In genomic region chr12:21647179-21647578, GRCh38 we compare ENCODE assay signal across 25 cellular contexts. TPM values are rescaled to one million over a fixed set of nuclear protein-coding genes. Genes with fewer than 3 reads are reported as not detected.
DNase-seq lines count a peak whose midpoint lies in the region; ATAC-seq, FAIRE-seq and TF ChIP-seq lines count a peak whose summit lies in the region.
"Had no signal": no experiment of that assay in that cellular context is flagged by ENCODE, and none has a peak within 500 bp of the region (broad histone marks: within the 10 kb centered on the region; RNA-seq: fewer than 3 reads in every experiment).

No MANE protein-coding gene starts in this region.

- H4K91ac ChIP-seq in IMR-90 (ENCODE audit: insufficient read depth, low read depth, low read length): no peak overlapping the region

- H3K27me3 ChIP-seq in IMR-90 (ENCODE audit: control insufficient read depth, insufficient read depth, low read length) (no peaks in the 10 kb centered on the region), K562 (ENCODE audit: control insufficient read depth in 2 of 2, insufficient read depth in 2 of 2, low read length in 2 of 2) (no peaks in the 10 kb centered on the region)

- H3K9me1 ChIP-seq in IMR-90 (ENCODE audit: insufficient read depth, low read length) (0 out of 2 replicates have a peak, but pooled peaks cover 3% of the 10 kb centered on the region), K562 (ENCODE audit: control insufficient read depth, insufficient read depth, low read length) (no peaks in the 10 kb centered on the region)

- intact Hi-C loops in IMR-90 (cut with micrococcal nuclease): no loop called here
- intact Hi-C loops in K562 (cut with micrococcal nuclease): no loop called here

- H3K27ac ChIP-seq in IMR-90 (ENCODE audit: insufficient read depth, low read length) (no peak overlapping the region), K562 (ENCODE audit: extremely low read depth, low read depth, low read length) (no peak overlapping the region)
- H3K27ac ChIP-seq: thoracic aorta had no signal

- H3K23ac ChIP-seq in IMR-90 (ENCODE audit: low read depth, low read length): peak overlapping the region; percentile 20; the same call in 1 of the 2 replicates

- no peaks in the 10 kb centered on the region for H3K9me3 ChIP-seq in IMR-90 (ENCODE audit: control insufficient read depth, insufficient read depth, low read length)
- no peaks in the 10 kb centered on the region for H3K9me3 ChIP-seq in K562 (replicated peaks; ENCODE audit: control insufficient read depth, insufficient read depth, low read depth, low read length)
- H3K9me3 ChIP-seq: thoracic aorta had no signal

- H2AFZ ChIP-seq in IMR-90 (replicated peaks; ENCODE audit: low read length, poor library complexity) (no peak overlapping the region), K562 (ENCODE audit: low read depth, low read length) (no peak overlapping the region)

- H3K18ac ChIP-seq in IMR-90 (ENCODE audit: low read depth, low read length): no peak overlapping the region

- no peak for TF ChIP-seq POLR2A in IMR-90 (IDR thresholded peaks at IDR 0.05; ENCODE audit: low read depth, low read length)
- TF ChIP-seq POLR2A in K562 (conservative IDR thresholded peaks at IDR 0.05): peak; percentile 57

- H3K4me2 ChIP-seq in IMR-90 (ENCODE audit: low read depth, low read length) (no peak overlapping the region), K562 (ENCODE audit: insufficient read depth, low read length) (no peak overlapping the region)

- H2BK120ac ChIP-seq in IMR-90 (ENCODE audit: low read depth, low read length): no peak overlapping the region

- H3K27me3 Mint-ChIP-seq in stimulated activated naive CD8-positive, alpha-beta T cell treated with anti-CD3 and anti-CD28 coated beads, Interleukin-15, Interleukin-2, amounts not matched to agents 100 ng/mL and 50 ng/mL, for 24 hours: no peaks in the 10 kb centered on the region
- H3K27me3 Mint-ChIP-seq in stimulated activated naive CD8-positive, alpha-beta T cell treated with anti-CD3 and anti-CD28 coated beads, Interleukin-15, amount 100 ng/mL, for 72 hours: no peaks in the 10 kb centered on the region
- H3K27me3 Mint-ChIP-seq: activated CD4-positive, alpha-beta memory T cell treated with anti-CD3 and anti-CD28 coated beads for 36 hours had no signal

- H3K9ac ChIP-seq in IMR-90 (ENCODE audit: low read depth, low read length): no peak overlapping the region
- H3K9ac ChIP-seq in K562 (ENCODE audit: insufficient read depth in 1 of 2, low read depth in 2 of 2, low read length in 2 of 2): no peak overlapping the region

- H3K4me1 Mint-ChIP-seq in stimulated activated naive CD8-positive, alpha-beta T cell treated with anti-CD3 and anti-CD28 coated beads, Interleukin-15, Interleukin-2, amounts not matched to agents 100 ng/mL and 50 ng/mL, for 24 hours (ENCODE audit: low read depth): peaks cover 96% of the 10 kb centered on the region
- peaks cover 86% of the 10 kb centered on the region for H3K4me1 Mint-ChIP-seq in stimulated activated naive CD8-positive, alpha-beta T cell treated with anti-CD3 and anti-CD28 coated beads, Interleukin-15, amount 100 ng/mL, for 72 hours

- H3K4me3 Mint-ChIP-seq in stimulated activated naive CD8-positive, alpha-beta T cell treated with anti-CD3 and anti-CD28 coated beads, Interleukin-15, Interleukin-2, amounts not matched to agents 100 ng/mL and 50 ng/mL, for 24 hours: peak overlapping the region; percentile 33
- H3K4me3 Mint-ChIP-seq in stimulated activated naive CD8-positive, alpha-beta T cell treated with anti-CD3 and anti-CD28 coated beads, Interleukin-15, amount 100 ng/mL, for 72 hours: peak overlapping the region in 1 of 2 donors; percentile 1
- H3K4me3 Mint-ChIP-seq: activated CD4-positive, alpha-beta memory T cell treated with anti-CD3 and anti-CD28 coated beads for 36 hours had no signal

- peak overlapping the region; percentile 72 for H3K27ac Mint-ChIP-seq in stimulated activated naive CD8-positive, alpha-beta T cell treated with anti-CD3 and anti-CD28 coated beads, Interleukin-15, Interleukin-2, amounts not matched to agents 100 ng/mL and 50 ng/mL, for 24 hours
- H3K27ac Mint-ChIP-seq in stimulated activated naive CD8-positive, alpha-beta T cell treated with anti-CD3 and anti-CD28 coated beads, Interleukin-15, amount 100 ng/mL, for 72 hours: no peak overlapping the region
- H3K27ac Mint-ChIP-seq: activated CD4-positive, alpha-beta memory T cell treated with anti-CD3 and anti-CD28 coated beads for 36 hours had no signal

- no peak for FAIRE-seq in K562 (lab: Jason Lieb, UNC)
- FAIRE-seq: bronchial epithelial cell, H54 had no signal

- no peak overlapping the region for H3K4ac ChIP-seq in IMR-90 (ENCODE audit: low read depth, low read length)

- no peak overlapping the region for H3K4me3 ChIP-seq in IMR-90 (ENCODE audit: insufficient read depth, low read depth, low read length)
- no peak overlapping the region for H3K4me3 ChIP-seq in K562
- H3K4me3 ChIP-seq: lung, thoracic aorta had no signal

- no peak overlapping the region for H2BK5ac ChIP-seq in IMR-90 (ENCODE audit: low read depth, low read length, poor library complexity, severe bottlenecking)

- H2BK20ac ChIP-seq in IMR-90 (ENCODE audit: low read depth, low read length): no peak overlapping the region

- dilution Hi-C loops in IMR-90 (cut with HindIII; ENCODE audit: low sequenced_read_pairs, unreplicated experiment): no loop called here

- TF ChIP-seq RAD21 in IMR-90 (IDR thresholded peaks at IDR 0.05; ENCODE audit: low read length): no peak
- TF ChIP-seq RAD21 in K562 (CRISPR knock-in tag; conservative IDR thresholded peaks at IDR 0.05 in 1 of 2, IDR thresholded peaks at IDR 0.05 in 1 of 2): no peak

- no peak overlapping the region for H4K5ac ChIP-seq in IMR-90 (ENCODE audit: low read depth, low read length)

- no peak for ATAC-seq in stimulated activated naive CD8-positive, alpha-beta T cell treated with anti-CD3 and anti-CD28 coated beads, Interleukin-15, amount 100 ng/mL, for 72 hours
- ATAC-seq in IMR-90 (ENCODE audit: low read depth): no peak
- ATAC-seq in K562: no peak
- no peak for ATAC-seq in GM18909 (IDR thresholded peaks at IDR 0.05; ENCODE audit: poor library complexity, unreplicated experiment)
- ATAC-seq in HG03108 (IDR thresholded peaks at IDR 0.05; ENCODE audit: unreplicated experiment): no peak

- H3K79me1 ChIP-seq in IMR-90 (ENCODE audit: low read depth in 1 of 2, low read length in 2 of 2): peaks cover 29 to 35% of the 10 kb centered on the region in 2 experiments

- no peak overlapping the region for H3K14ac ChIP-seq in IMR-90 (replicated peaks; ENCODE audit: low read depth, low read length)

- H3K36me3 ChIP-seq in IMR-90 (ENCODE audit: control insufficient read depth, insufficient read depth, low read length) (peaks cover 47% of the 10 kb centered on the region), K562 (ENCODE audit: control insufficient read depth, insufficient read depth, low read length) (peaks cover 96% of the 10 kb centered on the region)

- no peak for TF ChIP-seq EP300 in K562 (IDR thresholded peaks at IDR 0.05; ENCODE audit: low read length)

- no peaks in the 10 kb centered on the region for H3K9me3 Mint-ChIP-seq in stimulated activated naive CD8-positive, alpha-beta T cell treated with anti-CD3 and anti-CD28 coated beads, Interleukin-15, Interleukin-2, amounts not matched to agents 100 ng/mL and 50 ng/mL, for 24 hours
- H3K9me3 Mint-ChIP-seq in stimulated activated naive CD8-positive, alpha-beta T cell treated with anti-CD3 and anti-CD28 coated beads, Interleukin-15, amount 100 ng/mL, for 72 hours: no peaks in the 10 kb centered on the region
- H3K9me3 Mint-ChIP-seq: activated CD4-positive, alpha-beta memory T cell treated with anti-CD3 and anti-CD28 coated beads for 36 hours had no signal

- POLR2A ChIA-PET in IMR-90 (lab: Charles Lee; ENCODE audit: unreplicated experiment) (no interaction called here), K562 (lab: Yijun Ruan, JAX) (interaction anchor here (1.4 kb wide), 1 partner anchor 10 kb away, joined by 12 read pairs; the partner anchor contains the start of gene LDHB)

- no peak overlapping the region for H4K8ac ChIP-seq in IMR-90 (ENCODE audit: low read depth in 2 of 2, low read length in 2 of 2)

- no peak overlapping the region for H2AK5ac ChIP-seq in IMR-90 (ENCODE audit: low read depth, low read length)

- no peaks in the 10 kb centered on the region for H4K20me1 ChIP-seq in IMR-90 (ENCODE audit: insufficient read depth, low read length)
- no peaks in the 10 kb centered on the region for H4K20me1 ChIP-seq in K562 (replicated peaks; ENCODE audit: control insufficient read depth, insufficient read depth, low read length)

- CTCF ChIA-PET in IMR-90 (lab: Yijun Ruan, JAX) (no interaction called here), K562 (lab: Yijun Ruan, JAX; ENCODE audit: low intra/inter-chr PET ratio) (no interaction called here)

- no peak overlapping the region for H3K56ac ChIP-seq in IMR-90 (ENCODE audit: extremely low read depth, insufficient read depth, low read length)

- TF ChIP-seq CTCF in IMR-90 (conservative IDR thresholded peaks at IDR 0.05; ENCODE audit: low read depth, low read length) (no peak), K562 (IDR thresholded peaks at IDR 0.05 in 2 of 3, conservative IDR thresholded peaks at IDR 0.05 in 1 of 3; ENCODE audit: insufficient read depth in 2 of 3, low read depth in 1 of 3, low read length in 3 of 3) (no peak)

- H3K4me1 ChIP-seq in IMR-90 (ENCODE audit: control insufficient read depth, insufficient read depth, low read length) (peaks cover 1% of the 10 kb centered on the region), K562 (replicated peaks in 1 of 2; ENCODE audit: control insufficient read depth in 2 of 2, insufficient read depth in 2 of 2, low read length in 2 of 2) (peaks cover 0 to 2% of the 10 kb centered on the region in 2 experiments; a peak in 1 of 5 replicates)

- BruUV-seq in IMR-90 (replicated peaks; lab: Mats Ljungman, UMichigan): no TSS peak
- BruUV-seq in K562 (replicated peaks; lab: Mats Ljungman, UMichigan): no TSS peak

- no peak for DNase-seq in stimulated activated naive CD8-positive, alpha-beta T cell treated with anti-CD3 and anti-CD28 coated beads, Interleukin-15, amount 100 ng/mL, for 72 hours
- no peak for DNase-seq in IMR-90
- DNase-seq in K562 (ENCODE audit: extremely low read depth in 1 of 4, low spot score in 3 of 4): no peak
- no peak for DNase-seq in activated CD4-positive, CD25-positive, alpha-beta regulatory T cell treated with anti-CD3 and anti-CD28 coated beads, Interleukin-2, amount 50 U/mL, for 72 hours
- no peak for DNase-seq in COLO829 (ENCODE audit: low spot score)
- DNase-seq: activated CD4-positive, alpha-beta memory T cell treated with anti-CD3 and anti-CD28 coated beads for 36 hours; amniotic stem cell; cortex of kidney; KG1; NCI-H1694 treated with DMSO at 0.1 percent for 48 hours; NCI-H526 treated with DMSO at 0.1 percent for 48 hours; nucleus accumbens; stimulated activated CD4-positive, alpha-beta T cell treated with anti-CD3 and anti-CD28 coated beads, Interleukin-1b, Interleukin-23, amount 100 ng/mL, for 48 hours; T-helper 2 cell had no signal

- H3K79me2 ChIP-seq in K562 (ENCODE audit: control insufficient read depth, insufficient read depth, low read length): peaks cover 78% of the 10 kb centered on the region

- in situ Hi-C loops in IMR-90 (cut with MboI; ENCODE audit: low sequenced_read_pairs) (loop anchor here (10.0 kb wide), 1 partner anchor 142 kb away; the partner anchor contains the start of genes GOLT1B and RECQL), K562 (cut with MboI) (no loop called here)

- H3K36me3 Mint-ChIP-seq in stimulated activated naive CD8-positive, alpha-beta T cell treated with anti-CD3 and anti-CD28 coated beads, Interleukin-15, Interleukin-2, amounts not matched to agents 100 ng/mL and 50 ng/mL, for 24 hours (ENCODE audit: low read depth): peaks cover 97% of the 10 kb centered on the region

- H2BK15ac ChIP-seq in IMR-90 (ENCODE audit: low read depth, low read length): no peak overlapping the region

- no peak overlapping the region for H2AK9ac ChIP-seq in IMR-90 (replicated peaks; ENCODE audit: low read depth, low read length, poor library complexity)

RNA-seq across cellular contexts. Expression of gene LDHB, which starts 10.5 kb away (rescaled TPM):
- total RNA-seq in IMR-90 (2012; rRNA removed) (623 and 997 TPM in 2 replicates), K562 (2014; rRNA removed) (710 and 743 TPM in 2 replicates), K562 (2014; rRNA removed; fragmentation: Illumina TruSeq; extraction: Trizol) (1,339 and 1,452 TPM in 2 replicates), K562 (2015; rRNA removed; fragmentation: Illumina TruSeq; extraction: Trizol) (871 and 888 TPM in 2 replicates), K562 (2021) (919 and 939 TPM in 2 replicates)
- polyA plus RNA-seq in IMR-90 (2012; rRNA removed) (508 and 630 TPM in 2 replicates), K562 (2011; rRNA removed) (993 and 1,477 TPM in 2 replicates), K562 (2014; fragmentation: Illumina TruSeq; extraction: Trizol) (968 and 1,051 TPM in 2 replicates), K562 (2014; fragmentation: Nextera tagmentation; extraction: Ambion mirVana) (1,000 to 10,000 TPM; 2,666 to 2,680 TPM), K562 (2014; rRNA removed) (875 and 947 TPM in 2 replicates)
- 67.9 and 182 TPM in 2 replicates for polyA plus RNA-seq in IMR-90 (2012; cell fraction: cytosol; rRNA removed)
- polyA plus RNA-seq in IMR-90 (2012; cell fraction: nucleus; rRNA removed; ENCODE audit: low replicate concordance): 14.8 and 167 TPM in 2 replicates
- total RNA-seq in K562 (2011; cell fraction: chromatin; rRNA removed; ENCODE audit: low replicate concordance): 74.2 and 159 TPM in 2 replicates
- total RNA-seq in K562 (2011; cell fraction: nucleolus; rRNA removed): 72.0 and 82.6 TPM in 2 replicates
- total RNA-seq in K562 (2011; cell fraction: nucleoplasm; rRNA removed): 129 and 165 TPM in 2 replicates
- 303 and 725 TPM in 2 replicates for polyA plus RNA-seq in K562 (2011; cell fraction: cytosol; rRNA removed)
- polyA plus RNA-seq in K562 (2011; cell fraction: nucleus; rRNA removed): 114 and 246 TPM in 2 replicates
- polyA plus RNA-seq in K562 (2012): 674 and 1,073 TPM in 2 replicates
- polyA minus RNA-seq in K562 (2011; rRNA and poly(A)+ RNA removed): 1,250 and 1,470 TPM in 2 replicates
- 267 and 360 TPM in 2 replicates for polyA minus RNA-seq in K562 (2011; cell fraction: cytosol; rRNA and poly(A)+ RNA removed)
- 66.6 and 146 TPM in 2 replicates for polyA minus RNA-seq in K562 (2011; cell fraction: nucleus; rRNA and poly(A)+ RNA removed)

RNA-seq across cellular contexts. Expression of gene GYS2, which starts 42.5 kb away (rescaled TPM):
- total RNA-seq in IMR-90 (2012; rRNA removed): not detected in 2 replicates
- polyA plus RNA-seq in IMR-90 (2012; rRNA removed): not detected in 2 replicates
- polyA plus RNA-seq in IMR-90 (2012; cell fraction: cytosol; rRNA removed): not detected in 2 replicates
- not detected in 2 replicates for polyA plus RNA-seq in IMR-90 (2012; cell fraction: nucleus; rRNA removed; ENCODE audit: low replicate concordance)
- total RNA-seq in K562 (2011; cell fraction: chromatin; rRNA removed; ENCODE audit: low replicate concordance): not detected in 2 replicates
- total RNA-seq in K562 (2011; cell fraction: nucleolus; rRNA removed): not detected in 2 replicates
- not detected in 2 replicates for total RNA-seq in K562 (2011; cell fraction: nucleoplasm; rRNA removed)
- total RNA-seq in K562 (2014; rRNA removed): not detected in 2 replicates
- total RNA-seq in K562 (2014; rRNA removed; fragmentation: Illumina TruSeq; extraction: Trizol): not detected in 2 replicates
- not detected in 2 replicates for total RNA-seq in K562 (2015; rRNA removed; fragmentation: Illumina TruSeq; extraction: Trizol)
- total RNA-seq in K562 (2021): not detected in 2 replicates
- polyA plus RNA-seq in K562 (2011; rRNA removed): not detected in 2 replicates
- not detected in 2 replicates for polyA plus RNA-seq in K562 (2011; cell fraction: cytosol; rRNA removed)
- polyA plus RNA-seq in K562 (2011; cell fraction: nucleus; rRNA removed): not detected in 2 replicates
- not detected in 2 replicates for polyA plus RNA-seq in K562 (2012)
- polyA plus RNA-seq in K562 (2014; fragmentation: Illumina TruSeq; extraction: Trizol): not detected in 2 replicates
- not detected for polyA plus RNA-seq in K562 (2014; fragmentation: Nextera tagmentation; extraction: Ambion mirVana)
- polyA plus RNA-seq in K562 (2014; rRNA removed): not detected in 2 replicates
- not detected in 2 replicates for polyA minus RNA-seq in K562 (2011; rRNA and poly(A)+ RNA removed)
- not detected in 2 replicates for polyA minus RNA-seq in K562 (2011; cell fraction: cytosol; rRNA and poly(A)+ RNA removed)
- not detected in 2 replicates for polyA minus RNA-seq in K562 (2011; cell fraction: nucleus; rRNA and poly(A)+ RNA removed)
- total RNA-seq: activated CD4-positive, alpha-beta memory T cell treated with anti-CD3 and anti-CD28 coated beads for 36 hours; bronchial epithelial cell; glomerular endothelial cell; kidney epithelial cell; lung; SK-MEL-5; skeletal muscle tissue; thoracic aorta had no signal
